Comparison of ENCODE assay signal across 1 cellular context in genomic region chr21:44878053-44878982, GRCh38.
TF ChIP-seq lines count a peak whose summit lies in the region.

No MANE protein-coding gene starts in this region.

TF ChIP-seq in HepG2, 621 proteins besides CTCF, POLR2A, EP300 and RAD21 (continued from another document and continues in another):
- TF ChIP-seq UBTF (CRISPR knock-in tag; IDR thresholded peaks at IDR 0.05) (no peak), U2AF1 (optimal IDR thresholded peaks at IDR 0.05; ENCODE audit: low read depth, low read length) (no peak), AGO1 (IDR thresholded peaks at IDR 0.05; ENCODE audit: low read depth, low read length, poor library complexity, severe bottlenecking) (no peak), IRX3 (CRISPR knock-in tag; IDR thresholded peaks at IDR 0.05; ENCODE audit: borderline replicate concordance, low read depth) (no peak), YEATS4 (CRISPR knock-in tag; IDR thresholded peaks at IDR 0.05; ENCODE audit: borderline replicate concordance) (peak; percentile 32; the same call in 1 of the 2 replicates), DMAP1 (CRISPR knock-in tag; IDR thresholded peaks at IDR 0.05) (0 out of 2 replicates have a peak, but pooled peaks have one; percentile 64), ZNF367 (CRISPR knock-in tag; IDR thresholded peaks at IDR 0.05; ENCODE audit: borderline replicate concordance) (no peak), ZNF768 (CRISPR knock-in tag; IDR thresholded peaks at IDR 0.05) (no peak), SMARCC2 (IDR thresholded peaks at IDR 0.05) (no peak), NFATC3 (CRISPR knock-in tag; IDR thresholded peaks at IDR 0.05) (no peak), HMGA1 (CRISPR knock-in tag; conservative IDR thresholded peaks at IDR 0.05) (no peak), ZNF256 (CRISPR knock-in tag; conservative IDR thresholded peaks at IDR 0.05) (no peak), SPEN (CRISPR knock-in tag; IDR thresholded peaks at IDR 0.05; ENCODE audit: low read depth) (no peak; the same call in 1 of the 2 replicates), ZNF281 (CRISPR knock-in tag; IDR thresholded peaks at IDR 0.05; ENCODE audit: borderline replicate concordance) (peak; percentile 66; the same call in 1 of the 2 replicates), ZNF737 (CRISPR knock-in tag; IDR thresholded peaks at IDR 0.05; ENCODE audit: borderline replicate concordance) (no peak), CBFB (CRISPR knock-in tag; IDR thresholded peaks at IDR 0.05) (no peak), ZBTB20 (CRISPR knock-in tag; IDR thresholded peaks at IDR 0.05; ENCODE audit: borderline replicate concordance, low read depth) (no peak), NFYB (CRISPR knock-in tag; IDR thresholded peaks at IDR 0.05) (peak; percentile 84), NR1H2 (CRISPR knock-in tag; IDR thresholded peaks at IDR 0.05; ENCODE audit: borderline replicate concordance, low read depth) (no peak), ZNF432 (CRISPR knock-in tag; IDR thresholded peaks at IDR 0.05; ENCODE audit: borderline replicate concordance) (no peak), ZNF572 (CRISPR knock-in tag; IDR thresholded peaks at IDR 0.05) (no peak), FUBP1 (CRISPR knock-in tag; IDR thresholded peaks at IDR 0.05; ENCODE audit: borderline replicate concordance) (no peak), RBM22 (optimal IDR thresholded peaks at IDR 0.05; ENCODE audit: low read length) (no peak), ZSCAN30 (CRISPR knock-in tag; IDR thresholded peaks at IDR 0.05) (no peak), HHEX (CRISPR knock-in tag; IDR thresholded peaks at IDR 0.05) (no peak), ZNF562 (CRISPR knock-in tag; IDR thresholded peaks at IDR 0.05; ENCODE audit: borderline replicate concordance) (no peak), MIER3 (CRISPR knock-in tag; IDR thresholded peaks at IDR 0.05; ENCODE audit: borderline replicate concordance) (0 out of 2 replicates have a peak, but pooled peaks have one; percentile 12)
- TF ChIP-seq, protein P1, sequence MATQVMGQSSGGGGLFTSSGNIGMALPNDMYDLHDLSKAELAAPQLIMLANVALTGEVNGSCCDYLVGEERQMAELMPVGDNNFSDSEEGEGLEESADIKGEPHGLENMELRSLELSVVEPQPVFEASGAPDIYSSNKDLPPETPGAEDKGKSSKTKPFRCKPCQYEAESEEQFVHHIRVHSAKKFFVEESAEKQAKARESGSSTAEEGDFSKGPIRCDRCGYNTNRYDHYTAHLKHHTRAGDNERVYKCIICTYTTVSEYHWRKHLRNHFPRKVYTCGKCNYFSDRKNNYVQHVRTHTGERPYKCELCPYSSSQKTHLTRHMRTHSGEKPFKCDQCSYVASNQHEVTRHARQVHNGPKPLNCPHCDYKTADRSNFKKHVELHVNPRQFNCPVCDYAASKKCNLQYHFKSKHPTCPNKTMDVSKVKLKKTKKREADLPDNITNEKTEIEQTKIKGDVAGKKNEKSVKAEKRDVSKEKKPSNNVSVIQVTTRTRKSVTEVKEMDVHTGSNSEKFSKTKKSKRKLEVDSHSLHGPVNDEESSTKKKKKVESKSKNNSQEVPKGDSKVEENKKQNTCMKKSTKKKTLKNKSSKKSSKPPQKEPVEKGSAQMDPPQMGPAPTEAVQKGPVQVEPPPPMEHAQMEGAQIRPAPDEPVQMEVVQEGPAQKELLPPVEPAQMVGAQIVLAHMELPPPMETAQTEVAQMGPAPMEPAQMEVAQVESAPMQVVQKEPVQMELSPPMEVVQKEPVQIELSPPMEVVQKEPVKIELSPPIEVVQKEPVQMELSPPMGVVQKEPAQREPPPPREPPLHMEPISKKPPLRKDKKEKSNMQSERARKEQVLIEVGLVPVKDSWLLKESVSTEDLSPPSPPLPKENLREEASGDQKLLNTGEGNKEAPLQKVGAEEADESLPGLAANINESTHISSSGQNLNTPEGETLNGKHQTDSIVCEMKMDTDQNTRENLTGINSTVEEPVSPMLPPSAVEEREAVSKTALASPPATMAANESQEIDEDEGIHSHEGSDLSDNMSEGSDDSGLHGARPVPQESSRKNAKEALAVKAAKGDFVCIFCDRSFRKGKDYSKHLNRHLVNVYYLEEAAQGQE (IDR thresholded peaks at IDR 0.05; ENCODE audit: borderline replicate concordance in 1 of 2, low read depth in 1 of 2, low read length in 2 of 2): no peak
- TF ChIP-seq, protein P2, sequence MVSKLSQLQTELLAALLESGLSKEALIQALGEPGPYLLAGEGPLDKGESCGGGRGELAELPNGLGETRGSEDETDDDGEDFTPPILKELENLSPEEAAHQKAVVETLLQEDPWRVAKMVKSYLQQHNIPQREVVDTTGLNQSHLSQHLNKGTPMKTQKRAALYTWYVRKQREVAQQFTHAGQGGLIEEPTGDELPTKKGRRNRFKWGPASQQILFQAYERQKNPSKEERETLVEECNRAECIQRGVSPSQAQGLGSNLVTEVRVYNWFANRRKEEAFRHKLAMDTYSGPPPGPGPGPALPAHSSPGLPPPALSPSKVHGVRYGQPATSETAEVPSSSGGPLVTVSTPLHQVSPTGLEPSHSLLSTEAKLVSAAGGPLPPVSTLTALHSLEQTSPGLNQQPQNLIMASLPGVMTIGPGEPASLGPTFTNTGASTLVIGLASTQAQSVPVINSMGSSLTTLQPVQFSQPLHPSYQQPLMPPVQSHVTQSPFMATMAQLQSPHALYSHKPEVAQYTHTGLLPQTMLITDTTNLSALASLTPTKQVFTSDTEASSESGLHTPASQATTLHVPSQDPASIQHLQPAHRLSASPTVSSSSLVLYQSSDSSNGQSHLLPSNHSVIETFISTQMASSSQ (IDR thresholded peaks at IDR 0.05; ENCODE audit: low read depth): peak; percentile 48; the same call in 1 of the 2 replicates
- TF ChIP-seq, protein P2 (CRISPR knock-in tag; IDR thresholded peaks at IDR 0.05; ENCODE audit: borderline replicate concordance): no peak; the same call in 1 of the 2 replicates
- TF ChIP-seq, protein P3, sequence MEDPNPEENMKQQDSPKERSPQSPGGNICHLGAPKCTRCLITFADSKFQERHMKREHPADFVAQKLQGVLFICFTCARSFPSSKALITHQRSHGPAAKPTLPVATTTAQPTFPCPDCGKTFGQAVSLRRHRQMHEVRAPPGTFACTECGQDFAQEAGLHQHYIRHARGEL (CRISPR knock-in tag; IDR thresholded peaks at IDR 0.05): no peak
- TF ChIP-seq, protein P4, sequence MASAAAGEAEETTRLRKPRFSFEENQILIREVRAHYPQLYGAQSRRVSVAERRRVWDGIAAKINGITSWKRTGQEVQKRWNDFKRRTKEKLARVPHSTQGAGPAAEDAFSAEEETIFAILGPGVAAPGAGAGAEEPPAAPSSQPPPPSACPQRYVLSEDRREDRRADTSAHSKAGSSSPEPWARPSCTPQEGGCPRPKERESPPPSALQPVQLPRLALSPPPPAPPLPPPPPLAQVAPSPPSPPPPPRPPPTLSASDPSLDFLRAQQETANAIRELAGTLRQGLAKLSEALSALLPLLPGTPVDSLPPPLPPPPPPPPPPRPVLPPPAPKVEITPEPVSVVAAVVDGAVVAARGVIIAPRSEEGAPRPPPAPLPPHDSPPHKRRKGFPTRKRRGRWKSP (CRISPR knock-in tag; IDR thresholded peaks at IDR 0.05): no peak
- TF ChIP-seq, protein P5, sequence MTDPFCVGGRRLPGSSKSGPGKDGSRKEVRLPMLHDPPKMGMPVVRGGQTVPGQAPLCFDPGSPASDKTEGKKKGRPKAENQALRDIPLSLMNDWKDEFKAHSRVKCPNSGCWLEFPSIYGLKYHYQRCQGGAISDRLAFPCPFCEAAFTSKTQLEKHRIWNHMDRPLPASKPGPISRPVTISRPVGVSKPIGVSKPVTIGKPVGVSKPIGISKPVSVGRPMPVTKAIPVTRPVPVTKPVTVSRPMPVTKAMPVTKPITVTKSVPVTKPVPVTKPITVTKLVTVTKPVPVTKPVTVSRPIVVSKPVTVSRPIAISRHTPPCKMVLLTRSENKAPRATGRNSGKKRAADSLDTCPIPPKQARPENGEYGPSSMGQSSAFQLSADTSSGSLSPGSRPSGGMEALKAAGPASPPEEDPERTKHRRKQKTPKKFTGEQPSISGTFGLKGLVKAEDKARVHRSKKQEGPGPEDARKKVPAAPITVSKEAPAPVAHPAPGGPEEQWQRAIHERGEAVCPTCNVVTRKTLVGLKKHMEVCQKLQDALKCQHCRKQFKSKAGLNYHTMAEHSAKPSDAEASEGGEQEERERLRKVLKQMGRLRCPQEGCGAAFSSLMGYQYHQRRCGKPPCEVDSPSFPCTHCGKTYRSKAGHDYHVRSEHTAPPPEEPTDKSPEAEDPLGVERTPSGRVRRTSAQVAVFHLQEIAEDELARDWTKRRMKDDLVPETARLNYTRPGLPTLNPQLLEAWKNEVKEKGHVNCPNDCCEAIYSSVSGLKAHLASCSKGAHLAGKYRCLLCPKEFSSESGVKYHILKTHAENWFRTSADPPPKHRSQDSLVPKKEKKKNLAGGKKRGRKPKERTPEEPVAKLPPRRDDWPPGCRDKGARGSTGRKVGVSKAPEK (CRISPR knock-in tag; IDR thresholded peaks at IDR 0.05; ENCODE audit: borderline replicate concordance): no peak
